In genomic region chr2:226307440-226308365, GRCh38 we compare ENCODE assay signal across 19 cellular contexts.
DNase-seq lines count a peak whose midpoint lies in the region; ATAC-seq and TF ChIP-seq lines count a peak whose summit lies in the region.
"Had no signal": no experiment of that assay in that cellular context is flagged by ENCODE, and none has a peak within 500 bp of the region (broad histone marks: within the 10 kb centered on the region; RNA-seq: fewer than 3 reads in every experiment).

No MANE protein-coding gene starts in this region.

- H3K4me3 ChIP-seq in left lung = no peak overlapping the region
- H3K4me3 ChIP-seq: MG63, SK-N-MC had no signal

- peaks cover 0 to 2% of the 10 kb centered on the region in 2 donors for H3K9me3 Mint-ChIP-seq in stimulated activated naive B cell treated with anti-CD40 and anti-IgM and Interleukin-4, amounts not matched to agents 10 μg/mL and 1 μg/mL and 100 μg/mL, for 72 hours
- H3K9me3 Mint-ChIP-seq: CD4-positive, alpha-beta memory T cell had no signal

- H3K27ac ChIP-seq in VCaP (peak overlapping the region; percentile 30), left lung (no peak overlapping the region), caudate nucleus (ENCODE audit: low read depth, low read length) (no peak overlapping the region)
- H3K27ac ChIP-seq: SK-N-MC had no signal

- H3K4me1 ChIP-seq in left lung = no peaks in the 10 kb centered on the region

- no peaks in the 10 kb centered on the region for H3K36me3 Mint-ChIP-seq in stimulated activated naive B cell treated with anti-CD40 and anti-IgM and Interleukin-4, amounts not matched to agents 10 μg/mL and 1 μg/mL and 100 μg/mL, for 72 hours
- H3K36me3 Mint-ChIP-seq: CD4-positive, alpha-beta memory T cell had no signal

- intact Hi-C loops in left lung (cut with DNase I) = no loop called here

- H3K9me3 ChIP-seq in left lung = no peaks in the 10 kb centered on the region
- H3K9me3 ChIP-seq: MG63 had no signal

- ATAC-seq in left lung = peak; percentile 59
- no peak for ATAC-seq in stimulated activated naive B cell treated with anti-CD40 and anti-IgM and Interleukin-4, amounts not matched to agents 10 μg/mL and 1 μg/mL and 100 μg/mL, for 72 hours (replicated peaks)
- ATAC-seq: Panc1 had no signal

- TF ChIP-seq CTCF in VCaP (conservative IDR thresholded peaks at IDR 0.05) = no peak
- no peak for TF ChIP-seq CTCF in left lung (IDR thresholded peaks at IDR 0.05)

- H3K27ac Mint-ChIP-seq in stimulated activated naive B cell treated with anti-CD40 and anti-IgM and Interleukin-4, amounts not matched to agents 10 μg/mL and 1 μg/mL and 100 μg/mL, for 72 hours = peak overlapping the region; percentile 51
- H3K27ac Mint-ChIP-seq: CD4-positive, alpha-beta memory T cell had no signal

- no peaks in the 10 kb centered on the region for H3K36me3 ChIP-seq in left lung
- H3K36me3 ChIP-seq: MG63 had no signal

- no peaks in the 10 kb centered on the region for H3K27me3 Mint-ChIP-seq in stimulated activated naive B cell treated with anti-CD40 and anti-IgM and Interleukin-4, amounts not matched to agents 10 μg/mL and 1 μg/mL and 100 μg/mL, for 72 hours

- no peaks in the 10 kb centered on the region for H3K27me3 ChIP-seq in left lung
- H3K27me3 ChIP-seq: MG63 had no signal

- peaks cover 4 to 8% of the 10 kb centered on the region in 2 donors for H3K4me1 Mint-ChIP-seq in stimulated activated naive B cell treated with anti-CD40 and anti-IgM and Interleukin-4, amounts not matched to agents 10 μg/mL and 1 μg/mL and 100 μg/mL, for 72 hours
- H3K4me1 Mint-ChIP-seq: CD4-positive, alpha-beta memory T cell had no signal

- H3K4me3 Mint-ChIP-seq in stimulated activated naive B cell treated with anti-CD40 and anti-IgM and Interleukin-4, amounts not matched to agents 10 μg/mL and 1 μg/mL and 100 μg/mL, for 72 hours = no peak overlapping the region
- H3K4me3 Mint-ChIP-seq: CD4-positive, alpha-beta memory T cell had no signal

- peak; percentile 43 for DNase-seq in CD1c-positive myeloid dendritic cell (ENCODE audit: extremely low spot score)
- DNase-seq in left lung = no peak
- DNase-seq in stimulated activated naive B cell treated with anti-CD40 and anti-IgM and Interleukin-4, amounts not matched to agents 10 μg/mL and 1 μg/mL and 100 μg/mL, for 72 hours = no peak
- DNase-seq in caudate nucleus (lab: John Stamatoyannopoulos, UW) = no peak
- no peak for DNase-seq in DMS 273 (lab: John Stamatoyannopoulos, UW; ENCODE audit: unreplicated experiment)
- DNase-seq in NCI-H2227 (lab: John Stamatoyannopoulos, UW; ENCODE audit: unreplicated experiment) = no peak
- DNase-seq: AML-193; CD4-positive, alpha-beta memory T cell; DND-41; MG63; NCI-H1092; NCI-H146; NCI-H2081; NCI-H2227 treated with DMSO at 0.1 percent for 48 hours; NCI-H524; Right ventricle myocardium superior had no signal
